Comparison of ENCODE assay signal across 28 cellular contexts in the genomic region with DNA sequence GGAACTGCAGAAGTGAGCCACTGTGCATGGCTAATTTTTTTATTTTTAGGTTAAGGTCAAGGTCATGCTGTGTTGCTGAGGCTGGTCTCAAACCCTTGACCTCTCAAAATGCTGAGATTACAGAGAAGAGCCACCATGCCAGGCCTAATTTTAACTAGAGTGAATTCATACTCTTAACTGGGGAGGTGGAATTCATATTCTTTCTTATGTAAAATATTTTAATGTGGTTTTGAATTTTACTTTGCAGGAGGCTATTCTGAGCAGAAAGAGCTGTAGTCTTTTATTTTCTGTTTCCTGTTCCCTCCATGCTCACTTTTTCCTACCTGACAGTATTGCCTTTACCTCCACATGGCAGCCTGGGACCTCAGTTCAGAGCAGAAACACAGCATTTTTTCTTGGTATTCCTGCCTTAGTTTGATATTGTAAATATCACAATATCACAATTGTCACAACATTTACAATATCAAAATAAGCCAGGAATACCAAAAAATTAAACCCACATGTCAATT.
"Had no signal": no experiment of that assay in that cellular context is flagged by ENCODE, and none has a peak within 500 bp of the region (broad histone marks: within the 10 kb centered on the region; RNA-seq: fewer than 3 reads in every experiment).

No MANE protein-coding gene starts in this region.

- H3K27ac ChIP-seq: breast epithelium, colonic mucosa had no signal

- ATAC-seq: activated CD8-positive, alpha-beta T cell treated with anti-CD3 and anti-CD28 coated beads, Interleukin-2, amount 10 ng/mL, durations not matched to agents 7 days and 5 days; Right ventricle myocardium inferior had no signal

- H3K9me3 ChIP-seq: breast epithelium, colonic mucosa, SK-N-SH had no signal

- H3K4me1 ChIP-seq: breast epithelium, colonic mucosa had no signal

- H3K4me2 ChIP-seq: SK-N-SH had no signal

- H3K36me3 ChIP-seq: breast epithelium, colonic mucosa had no signal

- H3K4me3 ChIP-seq: breast epithelium, colonic mucosa had no signal

- H3K27me3 ChIP-seq: breast epithelium, colonic mucosa had no signal

- H3K27ac Mint-ChIP-seq: activated CD8-positive, alpha-beta T cell treated with anti-CD3 and anti-CD28 coated beads, Interleukin-2, amount 10 ng/mL, durations not matched to agents 7 days and 5 days; activated naive CD4-positive, alpha-beta T cell treated with anti-CD3 and anti-CD28 coated beads, Interleukin-2, amount 50 U/mL, for 24 hours; T-helper 2 cell treated with Interferon-gamma antibody and Interleukin-4, amounts not matched to agents 5 μg/mL and 100 μg/mL, for 36 hours had no signal

- H3K36me3 Mint-ChIP-seq: activated naive CD4-positive, alpha-beta T cell treated with anti-CD3 and anti-CD28 coated beads, Interleukin-2, amount 50 U/mL, for 24 hours had no signal

- H3K9me3 Mint-ChIP-seq: activated naive CD4-positive, alpha-beta T cell treated with anti-CD3 and anti-CD28 coated beads, Interleukin-2, amount 50 U/mL, for 24 hours; T-helper 2 cell treated with Interferon-gamma antibody and Interleukin-4, amounts not matched to agents 5 μg/mL and 100 μg/mL, for 36 hours had no signal

- H3K4me1 Mint-ChIP-seq: activated naive CD4-positive, alpha-beta T cell treated with anti-CD3 and anti-CD28 coated beads, Interleukin-2, amount 50 U/mL, for 24 hours had no signal

- H3K9ac ChIP-seq: SK-N-SH had no signal

- H3K9me2 ChIP-seq: SK-N-SH had no signal

- DNase-seq: activated CD4-positive, alpha-beta T cell treated with anti-CD3 and anti-CD28 coated beads for 48 hours; activated CD4-positive, alpha-beta T cell treated with anti-CD3 and anti-CD28 coated beads, Interleukin-2, amount 50 U/mL, for 4 hours; activated CD4-positive, CD25-positive, alpha-beta regulatory T cell treated with anti-CD3 and anti-CD28 coated beads, Interleukin-2, amount 50 U/mL, for 72 hours; activated CD8-positive, alpha-beta memory T cell treated with anti-CD3 and anti-CD28 coated beads, Interleukin-2, amount 50 U/mL, for 48 hours; activated CD8-positive, alpha-beta T cell treated with anti-CD3 and anti-CD28 coated beads, Interleukin-2, amount 10 ng/mL, durations not matched to agents 7 days and 5 days; activated effector memory CD4-positive, alpha-beta T cell treated with Interleukin-2 at 50 U/mL for 16 hours; activated naive CD4-positive, alpha-beta T cell; activated T-cell treated with anti-CD3 and anti-CD28 coated beads, Interleukin-2, amount 50 U/mL, for 1 hour; aorta; caudate nucleus; colonic mucosa; NCI-H1092; NCI-H1417; NCI-H1694; NCI-H2029; NCI-H2107; NCI-H2171 treated with DMSO at 0.1 percent for 48 hours; NCI-H226; NCI-H526 treated with DMSO at 0.1 percent for 48 hours; NCI-H82; OCI-M1; RPMI8226; SK-N-SH; SW 1271 had no signal

- H3K4me3 Mint-ChIP-seq: activated CD8-positive, alpha-beta T cell treated with anti-CD3 and anti-CD28 coated beads, Interleukin-2, amount 10 ng/mL, durations not matched to agents 7 days and 5 days; activated naive CD4-positive, alpha-beta T cell treated with anti-CD3 and anti-CD28 coated beads, Interleukin-2, amount 50 U/mL, for 24 hours; T-helper 2 cell treated with Interferon-gamma antibody and Interleukin-4, amounts not matched to agents 5 μg/mL and 100 μg/mL, for 36 hours had no signal
